27 cellular contexts compared by ENCODE assay signal in genomic region chr18:22912149-22912548, GRCh38.
"Had no signal": no experiment of that assay in that cellular context is flagged by ENCODE, and none has a peak within 500 bp of the region (broad histone marks: within the 10 kb centered on the region; RNA-seq: fewer than 3 reads in every experiment).

No MANE protein-coding gene starts in this region.

- DNase-seq: activated CD4-positive, alpha-beta T cell treated with anti-CD3 and anti-CD28 coated beads, Interleukin-2, amount 50 U/mL, for 4 hours; activated CD8-positive, alpha-beta memory T cell treated with anti-CD3 and anti-CD28 coated beads for 24 hours; activated CD8-positive, alpha-beta memory T cell treated with anti-CD3 and anti-CD28 coated beads, Interleukin-2, amount 50 U/mL, for 4 hours; activated naive CD4-positive, alpha-beta T cell; activated T-cell treated with anti-CD3 and anti-CD28 coated beads, Interleukin-2, amount 50 U/mL, for 24 hours; adrenal gland; endodermal cell; heart left ventricle; left cardiac atrium; lower lobe of right lung; natural killer cell; ovary; psoas muscle; right cardiac atrium; stimulated activated CD4-positive, alpha-beta T cell treated with anti-CD3 and anti-CD28 coated beads, Interleukin-2, amount 100 ng/mL, for 24 hours; stimulated activated naive CD8-positive, alpha-beta T cell treated with anti-CD3 and anti-CD28 coated beads, Interleukin-15, amount 100 ng/mL, for 72 hours; T-helper 1 cell; uterus had no signal

- H3K9me3 Mint-ChIP-seq: activated T-cell treated with anti-CD3 and anti-CD28 coated beads, Interleukin-2, amount 50 U/mL, for 24 hours; activated T-helper 17 cell treated with anti-CD3 and anti-CD28 coated beads, Interleukin-2, amount 50 U/mL, for 72 hours; natural killer cell; stimulated activated effector memory CD8-positive, alpha-beta T cell treated with anti-CD3 and anti-CD28 coated beads, Interleukin-12 subunit alpha, Interleukin-12 subunit beta, amount 100 ng/mL, for 72 hours; stimulated activated naive CD8-positive, alpha-beta T cell treated with anti-CD3 and anti-CD28 coated beads, Interleukin-15, amount 100 ng/mL, for 72 hours had no signal

- H3K27ac Mint-ChIP-seq: activated naive CD8-positive, alpha-beta T cell; activated T-cell treated with anti-CD3 and anti-CD28 coated beads, Interleukin-2, amount 50 U/mL, for 24 hours; activated T-helper 17 cell treated with anti-CD3 and anti-CD28 coated beads, Interleukin-2, amount 50 U/mL, for 72 hours; endodermal cell; natural killer cell; stimulated activated effector memory CD8-positive, alpha-beta T cell treated with anti-CD3 and anti-CD28 coated beads, Interleukin-12 subunit alpha, Interleukin-12 subunit beta, amount 100 ng/mL, for 72 hours; stimulated activated naive CD8-positive, alpha-beta T cell treated with anti-CD3 and anti-CD28 coated beads, Interleukin-15, amount 100 ng/mL, for 72 hours had no signal

- H3K27me3 ChIP-seq: adrenal gland, ascending aorta, heart left ventricle, ovary, tibial nerve, uterus had no signal

- H3K9me3 ChIP-seq: adrenal gland, ascending aorta, heart left ventricle, lower lobe of right lung, ovary, psoas muscle, tibial nerve, uterus had no signal

- H3K4me3 ChIP-seq: adrenal gland, ascending aorta, coronary artery, heart left ventricle, lower lobe of right lung, ovary, psoas muscle, tibial nerve, uterus had no signal

- ATAC-seq: activated T-helper 17 cell treated with anti-CD3 and anti-CD28 coated beads, Interleukin-2, amount 50 U/mL, for 72 hours; heart left ventricle; left cardiac atrium; natural killer cell; psoas muscle; right cardiac atrium; stimulated activated effector memory CD8-positive, alpha-beta T cell treated with anti-CD3 and anti-CD28 coated beads, Interleukin-12 subunit alpha, Interleukin-12 subunit beta, amount 100 ng/mL, for 72 hours; stimulated activated naive CD8-positive, alpha-beta T cell treated with anti-CD3 and anti-CD28 coated beads, Interleukin-15, amount 100 ng/mL, for 72 hours had no signal

- H3K27ac ChIP-seq: adrenal gland, ascending aorta, coronary artery, heart left ventricle, lower lobe of right lung, ovary, psoas muscle, tibial nerve, uterus had no signal

- H3K36me3 Mint-ChIP-seq: natural killer cell; stimulated activated effector memory CD8-positive, alpha-beta T cell treated with anti-CD3 and anti-CD28 coated beads, Interleukin-12 subunit alpha, Interleukin-12 subunit beta, amount 100 ng/mL, for 72 hours had no signal

- H3K4me3 Mint-ChIP-seq: activated naive CD8-positive, alpha-beta T cell; activated T-cell treated with anti-CD3 and anti-CD28 coated beads, Interleukin-2, amount 50 U/mL, for 24 hours; activated T-helper 17 cell treated with anti-CD3 and anti-CD28 coated beads, Interleukin-2, amount 50 U/mL, for 72 hours; endodermal cell; natural killer cell; stimulated activated effector memory CD8-positive, alpha-beta T cell treated with anti-CD3 and anti-CD28 coated beads, Interleukin-12 subunit alpha, Interleukin-12 subunit beta, amount 100 ng/mL, for 72 hours; stimulated activated naive CD8-positive, alpha-beta T cell treated with anti-CD3 and anti-CD28 coated beads, Interleukin-15, amount 100 ng/mL, for 72 hours had no signal

- H3K4me1 Mint-ChIP-seq: activated T-helper 17 cell treated with anti-CD3 and anti-CD28 coated beads, Interleukin-2, amount 50 U/mL, for 72 hours; natural killer cell; stimulated activated effector memory CD8-positive, alpha-beta T cell treated with anti-CD3 and anti-CD28 coated beads, Interleukin-12 subunit alpha, Interleukin-12 subunit beta, amount 100 ng/mL, for 72 hours; stimulated activated naive CD8-positive, alpha-beta T cell treated with anti-CD3 and anti-CD28 coated beads, Interleukin-15, amount 100 ng/mL, for 72 hours had no signal

- H3K27me3 Mint-ChIP-seq: activated T-cell treated with anti-CD3 and anti-CD28 coated beads, Interleukin-2, amount 50 U/mL, for 24 hours; stimulated activated naive CD8-positive, alpha-beta T cell treated with anti-CD3 and anti-CD28 coated beads, Interleukin-15, amount 100 ng/mL, for 72 hours had no signal

- H3K4me1 ChIP-seq: adrenal gland, ascending aorta, heart left ventricle, lower lobe of right lung, psoas muscle, tibial nerve, uterus had no signal

- H3K36me3 ChIP-seq: adrenal gland, ascending aorta, heart left ventricle, lower lobe of right lung, ovary, tibial nerve had no signal

- FAIRE-seq: bronchial epithelial cell, islet of Langerhans, TTC549 had no signal
